In genomic region chr3:132210476-132211346, GRCh38 we compare ENCODE assay signal across 9 cellular contexts.
DNase-seq lines count a peak whose midpoint lies in the region; ATAC-seq and TF ChIP-seq lines count a peak whose summit lies in the region.
"Had no signal": no experiment of that assay in that cellular context is flagged by ENCODE, and none has a peak within 500 bp of the region (broad histone marks: within the 10 kb centered on the region; RNA-seq: fewer than 3 reads in every experiment).

No MANE protein-coding gene starts in this region.

- H3K27ac Mint-ChIP-seq in activated naive CD4-positive, alpha-beta T cell treated with anti-CD3 and anti-CD28 coated beads, Interleukin-2, amount 10 ng/mL, durations not matched to agents 7 days and 5 days, result no peak overlapping the region
- H3K27ac Mint-ChIP-seq: activated naive CD4-positive, alpha-beta T cell treated with anti-CD3 and anti-CD28 coated beads, Interleukin-2, amount 50 U/mL, for 24 hours had no signal

- H3K36me3 Mint-ChIP-seq in activated naive CD4-positive, alpha-beta T cell treated with anti-CD3 and anti-CD28 coated beads, Interleukin-2, amount 10 ng/mL, durations not matched to agents 7 days and 5 days, result no peaks in the 10 kb centered on the region
- H3K36me3 Mint-ChIP-seq: activated naive CD4-positive, alpha-beta T cell treated with anti-CD3 and anti-CD28 coated beads, Interleukin-2, amount 50 U/mL, for 24 hours had no signal

- DNase-seq in activated naive CD4-positive, alpha-beta T cell treated with anti-CD3 and anti-CD28 coated beads, Interleukin-2, amount 10 ng/mL, durations not matched to agents 7 days and 5 days, result peak; percentile 30
- no peak for DNase-seq in activated naive CD4-positive, alpha-beta T cell (lab: John Stamatoyannopoulos, UW)
- DNase-seq in NCI-H2029 treated with DMSO at 0.1 percent for 48 hours (lab: John Stamatoyannopoulos, UW), result peak; percentile 20
- peak; percentile 60 for DNase-seq in colonic mucosa
- no peak for DNase-seq in retinal pigment epithelial cell (ENCODE audit: low read depth)
- no peak for DNase-seq in omental fat pad (ENCODE audit: low spot score)

- no peaks in the 10 kb centered on the region for H3K9me3 Mint-ChIP-seq in activated naive CD4-positive, alpha-beta T cell treated with anti-CD3 and anti-CD28 coated beads, Interleukin-2, amount 10 ng/mL, durations not matched to agents 7 days and 5 days
- H3K9me3 Mint-ChIP-seq: activated naive CD4-positive, alpha-beta T cell treated with anti-CD3 and anti-CD28 coated beads, Interleukin-2, amount 50 U/mL, for 24 hours had no signal

- H3K27me3 ChIP-seq in colonic mucosa, result no peaks in the 10 kb centered on the region

- no peak overlapping the region for H3K4me3 Mint-ChIP-seq in activated naive CD4-positive, alpha-beta T cell treated with anti-CD3 and anti-CD28 coated beads, Interleukin-2, amount 10 ng/mL, durations not matched to agents 7 days and 5 days
- H3K4me3 Mint-ChIP-seq: activated naive CD4-positive, alpha-beta T cell treated with anti-CD3 and anti-CD28 coated beads, Interleukin-2, amount 50 U/mL, for 24 hours had no signal

- no peaks in the 10 kb centered on the region for H3K4me1 ChIP-seq in colonic mucosa

- CTCF ChIA-PET in activated naive CD4-positive, alpha-beta T cell treated with anti-CD3 and anti-CD28 coated beads, Interleukin-2, amount 10 ng/mL, durations not matched to agents 7 days and 5 days (lab: Charles Lee), result interaction anchor here (0.7 to 1.4 kb wide), 6 partner anchors 8 to 415 kb away, joined by 3 to 7 read pairs (median 3); no protein-coding TSS in a partner anchor

- H3K36me3 ChIP-seq in colonic mucosa, result no peaks in the 10 kb centered on the region

- H3K4me3 ChIP-seq in colonic mucosa, result no peak overlapping the region
- no peak overlapping the region for H3K4me3 ChIP-seq in retinal pigment epithelial cell (ENCODE audit: low read length)

- ATAC-seq in GM19324 (IDR thresholded peaks at IDR 0.05; ENCODE audit: low FRiP score, unreplicated experiment), result no peak
- ATAC-seq in omental fat pad (ENCODE audit: low FRiP score), result no peak
- ATAC-seq in HG02642 (IDR thresholded peaks at IDR 0.05; ENCODE audit: poor library complexity, unreplicated experiment), result no peak

- H3K9me3 ChIP-seq in colonic mucosa, result no peaks in the 10 kb centered on the region

- peak; percentile 59 for TF ChIP-seq CTCF in colonic mucosa (IDR thresholded peaks at IDR 0.05)
- peak; percentile 71 for TF ChIP-seq CTCF in retinal pigment epithelial cell (conservative IDR thresholded peaks at IDR 0.05; ENCODE audit: low read depth, low read length)
- no peak for TF ChIP-seq CTCF in omental fat pad (IDR thresholded peaks at IDR 0.05)

- intact Hi-C loops in colonic mucosa (cut with DNase I), result no loop called here

- H3K27me3 Mint-ChIP-seq in activated naive CD4-positive, alpha-beta T cell treated with anti-CD3 and anti-CD28 coated beads, Interleukin-2, amount 10 ng/mL, durations not matched to agents 7 days and 5 days, result no peaks in the 10 kb centered on the region

- no peaks in the 10 kb centered on the region for H3K4me1 Mint-ChIP-seq in activated naive CD4-positive, alpha-beta T cell treated with anti-CD3 and anti-CD28 coated beads, Interleukin-2, amount 10 ng/mL, durations not matched to agents 7 days and 5 days
- H3K4me1 Mint-ChIP-seq: activated naive CD4-positive, alpha-beta T cell treated with anti-CD3 and anti-CD28 coated beads, Interleukin-2, amount 50 U/mL, for 24 hours had no signal

- H3K9ac ChIP-seq in colonic mucosa (ENCODE audit: low read depth in 2 of 2, low read length in 2 of 2), result no peak overlapping the region

- H3K27ac ChIP-seq in colonic mucosa, result no peak overlapping the region

Comparison
In these comparisons a context has a peak if more than half of its experiments do, and no peak if none do; other contexts are left out.
1. DNase-seq: peak in activated naive CD4-positive, alpha-beta T cell treated with anti-CD3 and anti-CD28 coated beads, Interleukin-2, amount 10 ng/mL, durations not matched to agents 7 days and 5 days (single experiment), NCI-H2029 treated with DMSO at 0.1 percent for 48 hours (single experiment) and colonic mucosa (single experiment); none in activated naive CD4-positive, alpha-beta T cell (0 of 4), retinal pigment epithelial cell (single experiment) and omental fat pad (single experiment).
2. CTCF ChIP-seq: peak in colonic mucosa (single experiment) and retinal pigment epithelial cell (single experiment); none in omental fat pad (0 of 3).